35 cellular contexts compared by ENCODE assay signal in the genomic region with DNA sequence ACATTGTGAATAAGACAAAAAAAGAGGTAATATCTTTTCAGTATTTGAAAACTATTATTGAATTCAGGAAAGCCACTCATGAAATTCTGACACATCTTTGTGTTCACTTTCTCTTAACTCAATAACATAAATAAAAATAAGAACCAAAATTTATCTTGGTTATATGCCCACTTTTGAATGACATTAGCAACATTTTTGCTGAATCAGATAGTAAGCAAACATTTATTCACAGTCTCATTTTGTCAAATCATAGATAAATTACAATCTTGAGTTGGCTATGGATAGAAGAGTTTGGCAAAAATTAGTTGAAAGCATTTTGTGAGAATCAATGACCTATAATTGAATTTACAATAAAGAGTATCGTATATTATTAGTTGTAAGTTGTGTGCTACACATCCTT.
"Had no signal": no experiment of that assay in that cellular context is flagged by ENCODE, and none has a peak within 500 bp of the region (broad histone marks: within the 10 kb centered on the region; RNA-seq: fewer than 3 reads in every experiment).

No MANE protein-coding gene starts in this region.

- H3K27me3 ChIP-seq: MG63 had no signal

- H3K36me3 ChIP-seq: MG63 had no signal

- H3K4me3 ChIP-seq: MG63 had no signal

- DNase-seq: Karpas-422, Kasumi-1, MG63, MM.1S, MV-4-11, NCI-H1048, NCI-H1092, NCI-H1092 treated with DMSO at 0.1 percent for 48 hours, NCI-H1105, NCI-H1105 treated with DMSO at 0.1 percent for 48 hours, NCI-H1417, NCI-H1417 treated with DMSO at 0.1 percent for 48 hours, NCI-H1436, NCI-H1436 treated with DMSO at 0.1 percent for 48 hours, NCI-H146, NCI-H1694, NCI-H1694 treated with DMSO at 0.1 percent for 48 hours, NCI-H187, NCI-H187 treated with DMSO at 0.1 percent for 48 hours, NCI-H1930, NCI-H2029, NCI-H2029 treated with DMSO at 0.1 percent for 48 hours, NCI-H2081, NCI-H2081 treated with DMSO at 0.1 percent for 48 hours, NCI-H2107, NCI-H2171, NCI-H2171 treated with DMSO at 0.1 percent for 48 hours, NCI-H2227 treated with DMSO at 0.1 percent for 48 hours, NCI-H226, NCI-H345, NCI-H446, NCI-H446 treated with DMSO at 0.1 percent for 48 hours, NCI-H510A, NCI-H510A treated with DMSO at 0.1 percent for 48 hours, NCI-H524 had no signal
